Comparison of ENCODE assay signal across 10 cellular contexts in genomic region chr5:115859378-115859777, GRCh38. TPM values are rescaled to one million over a fixed set of nuclear protein-coding genes. Genes with fewer than 3 reads are reported as not detected.
"Had no signal": no experiment of that assay in that cellular context is flagged by ENCODE, and none has a peak within 500 bp of the region (broad histone marks: within the 10 kb centered on the region; RNA-seq: fewer than 3 reads in every experiment).

No MANE protein-coding gene starts in this region.

- DNase-seq: activated CD4-positive, alpha-beta memory T cell treated with anti-CD3 and anti-CD28 coated beads, Interleukin-2, amount 10 ng/mL, durations not matched to agents 7 days and 5 days; activated CD4-positive, alpha-beta T cell treated with anti-CD3 and anti-CD28 coated beads for 36 hours; activated CD8-positive, alpha-beta memory T cell treated with anti-CD3 and anti-CD28 coated beads, Interleukin-2, amount 50 U/mL, for 48 hours; gastrocnemius medialis; kidney; left ventricle myocardium inferior; stimulated activated CD4-positive, alpha-beta T cell treated with anti-CD3 and anti-CD28 coated beads, Interleukin-4, amount 100 ng/mL, for 1 hour; stimulated activated CD8-positive, alpha-beta memory T cell treated with anti-CD3 and anti-CD28 coated beads, Interleukin-4, amount 100 ng/mL, for 48 hours; stimulated activated naive CD8-positive, alpha-beta T cell treated with anti-CD3 and anti-CD28 coated beads, Interleukin-15, Interleukin-2, amounts not matched to agents 100 U/mL and 50 U/mL, for 24 hours had no signal

- ATAC-seq: activated CD4-positive, alpha-beta T cell treated with anti-CD3 and anti-CD28 coated beads for 36 hours; gastrocnemius medialis; natural killer cell treated with Interleukin-12 subunit alpha and Interleukin-12 subunit beta and Interleukin-15 and Interleukin-18, amount 100 ng/mL, for 72 hours; stimulated activated naive CD8-positive, alpha-beta T cell treated with anti-CD3 and anti-CD28 coated beads, Interleukin-15, Interleukin-2, amounts not matched to agents 100 U/mL and 50 U/mL, for 24 hours had no signal

RNA-seq across cellular contexts. Expression of gene CDO1, which starts 42.9 kb away (rescaled TPM):
- total RNA-seq: natural killer cell treated with Interleukin-12 subunit alpha and Interleukin-12 subunit beta and Interleukin-15 and Interleukin-18, amount 100 ng/mL, for 72 hours had no signal
